In the genomic region with DNA sequence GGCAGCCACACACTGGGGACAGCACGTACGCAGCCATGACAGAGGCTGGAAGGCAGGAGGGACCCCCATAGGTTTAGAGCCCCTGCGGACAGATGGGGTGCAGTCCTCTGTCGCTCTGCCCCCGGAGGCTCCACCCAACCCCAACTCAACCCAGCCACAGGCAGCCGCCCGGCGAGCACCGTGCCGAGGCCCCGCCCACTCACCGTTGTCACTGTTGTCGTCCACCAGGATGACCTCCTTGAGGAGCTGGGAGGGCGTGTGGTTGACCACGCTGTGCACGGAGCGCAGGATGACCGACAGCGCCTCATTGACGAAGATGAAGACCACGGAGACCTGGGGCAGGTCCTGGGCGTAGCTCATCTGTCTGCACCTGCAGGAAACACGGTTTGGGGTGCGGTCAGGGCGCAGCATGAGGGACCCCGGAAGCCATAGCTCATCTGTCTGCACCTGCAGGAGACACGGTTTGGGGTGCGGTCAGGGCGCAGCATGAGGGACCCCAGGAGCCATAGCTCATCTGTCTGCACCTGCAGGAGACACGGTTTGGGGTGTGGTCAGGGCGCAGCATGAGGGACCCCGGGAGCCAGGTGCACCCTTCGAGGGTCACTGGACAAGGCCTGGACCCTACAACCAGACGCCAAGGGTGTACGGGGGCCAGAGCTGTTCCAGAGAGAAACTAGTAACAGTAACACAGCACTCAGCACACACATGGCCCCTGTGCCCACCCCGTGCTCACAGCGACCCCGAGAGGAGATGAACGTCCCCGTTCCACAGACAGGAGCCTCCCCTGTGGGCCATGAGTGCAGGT, we compare ENCODE assay signal across 15 cellular contexts.
A peak's percentile ranks its signal among the peaks of the same experiment; 100 is the strongest.
DNase-seq lines count a peak whose midpoint lies in the region; ATAC-seq, FAIRE-seq and TF ChIP-seq lines count a peak whose summit lies in the region.
"Had no signal": no experiment of that assay in that cellular context is flagged by ENCODE, and none has a peak within 500 bp of the region (broad histone marks: within the 10 kb centered on the region; RNA-seq: fewer than 3 reads in every experiment).

No MANE protein-coding gene starts in this region.

- no peaks in the 10 kb centered on the region for H3K4me1 ChIP-seq in kidney (ENCODE audit: control insufficient read depth in 1 of 2, insufficient read depth in 1 of 2, low read depth in 1 of 2, low read length in 2 of 2)

- no peak overlapping the region for H3K4me3 Mint-ChIP-seq in immature natural killer cell
- H3K4me3 Mint-ChIP-seq: CD4-positive, alpha-beta T cell; H9 had no signal

- H3K36me3 ChIP-seq in kidney (ENCODE audit: control insufficient read depth in 1 of 2, insufficient read depth in 2 of 2, low read length in 2 of 2), result no peaks in the 10 kb centered on the region

- no peaks in the 10 kb centered on the region for H3K9me3 ChIP-seq in kidney (ENCODE audit: control insufficient read depth in 1 of 2, low read length in 2 of 2)

- no peak for TF ChIP-seq CTCF in kidney (IDR thresholded peaks at IDR 0.05; ENCODE audit: borderline replicate concordance, extremely low read depth, insufficient read depth)

- peaks cover 0 to 7% (median 3%) of the 10 kb centered on the region in 3 donors for H3K27me3 Mint-ChIP-seq in immature natural killer cell (ENCODE audit: low read depth in 3 of 3)
- H3K27me3 Mint-ChIP-seq: CD4-positive, alpha-beta T cell had no signal

- no peaks in the 10 kb centered on the region for H3K36me3 Mint-ChIP-seq in immature natural killer cell

- intact Hi-C loops in Right ventricle myocardium inferior (cut with DNase I) (no loop called here), left cardiac atrium (cut with DNase I) (no loop called here), kidney (cut with DNase I) (no loop called here)

- no peak overlapping the region for H3K9ac ChIP-seq in kidney (ENCODE audit: low read length in 2 of 2)

- no peaks in the 10 kb centered on the region for H3K9me3 Mint-ChIP-seq in immature natural killer cell
- H3K9me3 Mint-ChIP-seq: CD4-positive, alpha-beta T cell; H9 had no signal

- DNase-seq in Right ventricle myocardium inferior (ENCODE audit: missing footprints) (peak; percentile 53), left cardiac atrium (no peak), kidney (peak; percentile 51), immature natural killer cell (no peak), NCI-H146 (lab: John Stamatoyannopoulos, UW) (no peak)
- DNase-seq in Jurkat, Clone E6-1 (ENCODE audit: low read depth, low spot score), result peak; percentile 70
- DNase-seq: C1 segment of cervical spinal cord; CD4-positive, alpha-beta T cell; DMS79; GOT3; H9 had no signal

- no peak overlapping the region for H3K27ac Mint-ChIP-seq in immature natural killer cell
- H3K27ac Mint-ChIP-seq: CD4-positive, alpha-beta T cell; H9 had no signal

- peak overlapping the region; percentile 32 for H3K4me3 ChIP-seq in Jurkat, Clone E6-1 (ENCODE audit: low read length)
- H3K4me3 ChIP-seq in kidney (ENCODE audit: low read length in 2 of 2), result no peak overlapping the region
- H3K4me3 ChIP-seq: GM12878 had no signal

- no peaks in the 10 kb centered on the region for H3K4me1 Mint-ChIP-seq in immature natural killer cell

- no peak for FAIRE-seq in kidney (lab: Jason Lieb, UNC)
- FAIRE-seq: GM12878, GM18507 had no signal

- H3K27ac ChIP-seq in kidney (ENCODE audit: low read depth in 2 of 2, low read length in 2 of 2), result no peak overlapping the region
- H3K27ac ChIP-seq: 22Rv1 had no signal

- ATAC-seq in Right ventricle myocardium inferior (no peak), left cardiac atrium (no peak), GM21526 (IDR thresholded peaks at IDR 0.05; ENCODE audit: low FRiP score, unreplicated experiment) (no peak)
- ATAC-seq: GM12878 had no signal

Comparison
In these comparisons a context has a peak if more than half of its experiments do, and no peak if none do; other contexts are left out.
1. DNase-seq: peak in Right ventricle myocardium inferior (single experiment), Jurkat, Clone E6-1 (single experiment) and kidney (single experiment); none in left cardiac atrium (single experiment), immature natural killer cell (0 of 3) and NCI-H146 (single experiment).